In genomic region chr11:132111781-132112380, GRCh38 we compare ENCODE assay signal across 12 cellular contexts.
DNase-seq lines count a peak whose midpoint lies in the region; ATAC-seq, FAIRE-seq and TF ChIP-seq lines count a peak whose summit lies in the region.
"Had no signal": no experiment of that assay in that cellular context is flagged by ENCODE, and none has a peak within 500 bp of the region (broad histone marks: within the 10 kb centered on the region; RNA-seq: fewer than 3 reads in every experiment).

No MANE protein-coding gene starts in this region.

- H3K4me3 ChIP-seq in endothelial cell of umbilical vein (replicated peaks in 1 of 3; ENCODE audit: insufficient read depth in 1 of 3, low read depth in 1 of 3, low read length in 3 of 3): no peak overlapping the region
- no peak overlapping the region for H3K4me3 ChIP-seq in left lung

- H4K20me1 ChIP-seq in endothelial cell of umbilical vein (replicated peaks; ENCODE audit: control insufficient read depth, extremely low read depth, insufficient read depth, low read length): no peaks in the 10 kb centered on the region

- H3K36me3 ChIP-seq in endothelial cell of umbilical vein (ENCODE audit: control insufficient read depth in 2 of 2, extremely low read depth in 1 of 2, insufficient read depth in 2 of 2, low read length in 2 of 2) (no peaks in the 10 kb centered on the region), left lung (no peaks in the 10 kb centered on the region)

- no TSS peak for BruUV-seq in endothelial cell of umbilical vein (replicated peaks; lab: Mats Ljungman, UMichigan)

- peak overlapping the region; percentile 25 for H3K27ac Mint-ChIP-seq in type B pancreatic cell

- POLR2A ChIA-PET in endothelial cell of umbilical vein (lab: Charles Lee): no interaction called here

- H2AFZ ChIP-seq in endothelial cell of umbilical vein (ENCODE audit: low read depth, low read length): peak overlapping the region; percentile 61

- DNase-seq in M059J (ENCODE audit: low read depth) (peak; percentile 70), endothelial cell of umbilical vein (ENCODE audit: low read depth, low spot score) (peak; percentile 58), left lung (no peak), type B pancreatic cell (ENCODE audit: extremely low spot score, unreplicated experiment) (no peak), GM19239 (ENCODE audit: insufficient read length, low spot score) (no peak), RPMI8226 (no peak), NCI-H748 treated with DMSO at 0.1 percent for 48 hours (lab: John Stamatoyannopoulos, UW) (no peak), activated T-cell treated with anti-CD3 and anti-CD28 coated beads for 4 hours (no peak)
- DNase-seq: DND-41, islet precursor cell, NCI-H1417 had no signal

- peaks cover 9% of the 10 kb centered on the region for H3K4me1 ChIP-seq in endothelial cell of umbilical vein (ENCODE audit: control insufficient read depth, extremely low read depth, insufficient read depth, low read length)
- no peaks in the 10 kb centered on the region for H3K4me1 ChIP-seq in left lung

- TF ChIP-seq POLR2A in endothelial cell of umbilical vein (IDR thresholded peaks at IDR 0.05; ENCODE audit: low read depth, low read length): no peak

- H3K9ac ChIP-seq in endothelial cell of umbilical vein (replicated peaks; ENCODE audit: extremely low read depth, insufficient read depth, low read length): no peak overlapping the region

- ATAC-seq in left lung: peak; percentile 63
- ATAC-seq: HCT116 had no signal

- dilution Hi-C loops in endothelial cell of umbilical vein (cut with MboI; ENCODE audit: extremely low pct_ligation_motif_present, low sequenced_read_pairs): no loop called here

- no peaks in the 10 kb centered on the region for H3K9me3 ChIP-seq in endothelial cell of umbilical vein (replicated peaks; ENCODE audit: control insufficient read depth, insufficient read depth, low read length)
- no peaks in the 10 kb centered on the region for H3K9me3 ChIP-seq in left lung

- H3K4me3 Mint-ChIP-seq in type B pancreatic cell: no peak overlapping the region

- H3K36me3 Mint-ChIP-seq in type B pancreatic cell: no peaks in the 10 kb centered on the region

- TF ChIP-seq CTCF in endothelial cell of umbilical vein (IDR thresholded peaks at IDR 0.05; ENCODE audit: extremely low read depth in 1 of 2, insufficient read depth in 1 of 2, low read depth in 1 of 2, low read length in 2 of 2) (no peak), left lung (IDR thresholded peaks at IDR 0.05) (no peak), type B pancreatic cell (conservative IDR thresholded peaks at IDR 0.05) (no peak)

- peaks cover 4% of the 10 kb centered on the region for H3K27me3 Mint-ChIP-seq in type B pancreatic cell

- intact Hi-C loops in endothelial cell of umbilical vein (cut with micrococcal nuclease): loop anchor here (5.0 kb wide), 3 partner anchors 40 to 365 kb away; no protein-coding TSS in a partner anchor
- intact Hi-C loops in left lung (cut with DNase I): no loop called here

- H3K9me1 ChIP-seq in endothelial cell of umbilical vein (replicated peaks; ENCODE audit: control insufficient read depth, extremely low read depth, insufficient read depth, low read length): no peaks in the 10 kb centered on the region

- no peak overlapping the region for H3K27ac ChIP-seq in endothelial cell of umbilical vein (ENCODE audit: insufficient read depth, low read depth, low read length)
- H3K27ac ChIP-seq in left lung: peak overlapping the region in 1 of 2 donors; percentile 10

- CTCF ChIA-PET in endothelial cell of umbilical vein (lab: Charles Lee): interaction anchor here (0.6 to 4.1 kb wide), 15 partner anchors 8 to 417 kb away, joined by 3 to 35 read pairs (median 3); no protein-coding TSS in a partner anchor

- H3K79me2 ChIP-seq in endothelial cell of umbilical vein (ENCODE audit: control insufficient read depth, insufficient read depth, low read length): no peaks in the 10 kb centered on the region

- H3K9me3 Mint-ChIP-seq in type B pancreatic cell: no peaks in the 10 kb centered on the region

- peaks cover 13% of the 10 kb centered on the region for H3K4me1 Mint-ChIP-seq in type B pancreatic cell (ENCODE audit: unreplicated experiment)

- H3K27me3 ChIP-seq in endothelial cell of umbilical vein (ENCODE audit: control insufficient read depth in 2 of 2, insufficient read depth in 2 of 2, low read length in 2 of 2): no peaks in the 10 kb centered on the region
- no peaks in the 10 kb centered on the region for H3K27me3 ChIP-seq in left lung

- no peak overlapping the region for H3K4me2 ChIP-seq in endothelial cell of umbilical vein (ENCODE audit: insufficient read depth, low read length)

- FAIRE-seq in endothelial cell of umbilical vein (lab: Jason Lieb, UNC) (peak; percentile 59), GM19239 (lab: Jason Lieb, UNC) (no peak)

TF ChIP-seq in endothelial cell of umbilical vein, 7 proteins besides CTCF, POLR2A, EP300 and RAD21:
- TF ChIP-seq MYC (IDR thresholded peaks at IDR 0.05; ENCODE audit: low read depth, low read length) (no peak), POLR2AphosphoS5 (IDR thresholded peaks at IDR 0.05; ENCODE audit: insufficient read depth, low read depth, low read length) (no peak), FOS (IDR thresholded peaks at IDR 0.05; ENCODE audit: borderline replicate concordance, insufficient read depth, low read length) (peak; percentile 83), JUN (IDR thresholded peaks at IDR 0.05; ENCODE audit: borderline replicate concordance, insufficient read depth, insufficient read length, low read depth) (no peak), GATA2 (IDR thresholded peaks at IDR 0.05; ENCODE audit: insufficient read depth, insufficient read length, low read depth, low read length) (no peak), EZH2 (IDR thresholded peaks at IDR 0.05; ENCODE audit: borderline replicate concordance, low read depth, low read length, severe bottlenecking) (no peak)
- TF ChIP-seq, protein P1, sequence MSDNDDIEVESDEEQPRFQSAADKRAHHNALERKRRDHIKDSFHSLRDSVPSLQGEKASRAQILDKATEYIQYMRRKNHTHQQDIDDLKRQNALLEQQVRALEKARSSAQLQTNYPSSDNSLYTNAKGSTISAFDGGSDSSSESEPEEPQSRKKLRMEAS (IDR thresholded peaks at IDR 0.05; ENCODE audit: insufficient read depth, insufficient read length): no peak
TF ChIP-seq in endothelial cell of umbilical vein: peak in this region for 1.

Comparison
In these comparisons a context has a peak if more than half of its experiments do, and no peak if none do; other contexts are left out.
1. DNase-seq: peak in M059J (single experiment) and endothelial cell of umbilical vein (single experiment); none in left lung (0 of 2), type B pancreatic cell (single experiment), GM19239 (single experiment), RPMI8226 (single experiment), NCI-H748 treated with DMSO at 0.1 percent for 48 hours (single experiment) and activated T-cell treated with anti-CD3 and anti-CD28 coated beads for 4 hours (single experiment).